In the genomic region with DNA sequence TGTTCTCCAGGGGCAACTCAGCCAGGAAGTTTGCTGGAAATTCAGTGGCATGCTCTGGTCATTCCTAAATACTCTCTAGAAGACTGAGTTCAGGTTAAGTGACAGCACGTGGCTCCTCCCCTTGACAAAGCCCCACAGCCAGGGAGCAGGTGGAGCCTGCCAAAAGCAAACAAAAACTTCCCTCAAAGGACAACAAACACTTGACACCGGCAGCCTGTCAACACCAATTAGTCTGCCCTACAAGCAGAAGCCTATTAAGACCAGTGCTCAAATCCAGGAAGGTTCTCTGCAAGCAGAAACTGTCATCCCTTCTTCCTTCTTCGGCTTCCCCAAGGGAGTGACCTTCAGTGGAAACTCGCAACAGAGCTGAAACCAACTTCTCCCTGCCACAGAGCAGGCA, we compare ENCODE assay signal across 11 cellular contexts. TPM values are rescaled to one million over a fixed set of nuclear protein-coding genes. Genes with fewer than 3 reads are reported as not detected.
DNase-seq lines count a peak whose midpoint lies in the region; ATAC-seq and TF ChIP-seq lines count a peak whose summit lies in the region.
"Had no signal": no experiment of that assay in that cellular context is flagged by ENCODE, and none has a peak within 500 bp of the region (broad histone marks: within the 10 kb centered on the region; RNA-seq: fewer than 3 reads in every experiment).

No MANE protein-coding gene starts in this region.

- no peak for ATAC-seq in effector memory CD8-positive, alpha-beta T cell (replicated peaks)

- H3K36me3 ChIP-seq in hepatocyte (replicated peaks; ENCODE audit: insufficient read depth, low read depth) (no peaks in the 10 kb centered on the region), breast epithelium (no peaks in the 10 kb centered on the region)

- H3K4me1 Mint-ChIP-seq in effector memory CD8-positive, alpha-beta T cell (ENCODE audit: low read depth in 2 of 2), result peaks cover 0 to 8% of the 10 kb centered on the region in 2 donors

- H4K20me1 ChIP-seq in hepatocyte (ENCODE audit: insufficient read depth, poor library complexity, severe bottlenecking), result peaks cover 31% of the 10 kb centered on the region

- H2AFZ ChIP-seq in hepatocyte, result no peak overlapping the region

- H3K27ac ChIP-seq in C4-2B, result peak overlapping the region; percentile 11; the same call in 1 of the 2 replicates
- H3K27ac ChIP-seq in hepatocyte, result no peak overlapping the region
- no peak overlapping the region for H3K27ac ChIP-seq in breast epithelium

- H3K27me3 ChIP-seq in hepatocyte (peaks cover 10% of the 10 kb centered on the region), breast epithelium (no peaks in the 10 kb centered on the region)

- no peak overlapping the region for H3K27ac Mint-ChIP-seq in effector memory CD8-positive, alpha-beta T cell

- H3K4me1 ChIP-seq in hepatocyte (ENCODE audit: insufficient read depth), result peaks cover 12% of the 10 kb centered on the region
- H3K4me1 ChIP-seq in breast epithelium, result no peaks in the 10 kb centered on the region

- H3K79me2 ChIP-seq in hepatocyte, result peaks cover 27% of the 10 kb centered on the region

- WGBS in hepatocyte (ENCODE audit: low lambda C conversion rate, missing lambda C conversion rate), result 27% methylated on average over 4 of the region's 4 CpGs

- no peak overlapping the region for H3K4me3 ChIP-seq in hepatocyte
- no peak overlapping the region for H3K4me3 ChIP-seq in breast epithelium

- peaks cover 0 to 6% of the 10 kb centered on the region in 2 donors for H3K9me3 Mint-ChIP-seq in effector memory CD8-positive, alpha-beta T cell

- peaks cover 9 to 57% of the 10 kb centered on the region in 2 donors for H3K27me3 Mint-ChIP-seq in effector memory CD8-positive, alpha-beta T cell

- H3K4me3 Mint-ChIP-seq in effector memory CD8-positive, alpha-beta T cell, result no peak overlapping the region

- TF ChIP-seq CTCF in C4-2B (conservative IDR thresholded peaks at IDR 0.05) (no peak), hepatocyte (IDR thresholded peaks at IDR 0.05; ENCODE audit: poor library complexity) (no peak), breast epithelium (IDR thresholded peaks at IDR 0.05) (no peak)

- no peak for TF ChIP-seq POLR2A in breast epithelium (IDR thresholded peaks at IDR 0.05)

- H3K4me2 ChIP-seq in hepatocyte, result peak overlapping the region; percentile 17

- H3K36me3 Mint-ChIP-seq in effector memory CD8-positive, alpha-beta T cell (ENCODE audit: insufficient read depth), result no peaks in the 10 kb centered on the region
- H3K36me3 Mint-ChIP-seq: naive B cell had no signal

- H3K9me3 ChIP-seq in hepatocyte (ENCODE audit: low read depth) (no peaks in the 10 kb centered on the region), breast epithelium (no peaks in the 10 kb centered on the region)

- DNase-seq in NCI-H1105 treated with DMSO at 0.1 percent for 48 hours (lab: John Stamatoyannopoulos, UW), result peak; percentile 89
- DNase-seq in NCI-H82 (lab: John Stamatoyannopoulos, UW), result peak; percentile 94
- DNase-seq in hepatocyte (ENCODE audit: low spot score), result peak; percentile 15
- no peak for DNase-seq in effector memory CD8-positive, alpha-beta T cell
- DNase-seq in stimulated activated CD4-positive, alpha-beta T cell treated with anti-CD3 and anti-CD28 coated beads, Interleukin-12 subunit alpha, Interleukin-12 subunit beta, amount 100 ng/mL, for 4 hours, result no peak
- DNase-seq in cerebellar cortex (ENCODE audit: low spot score), result no peak
- no peak for DNase-seq in breast epithelium (ENCODE audit: low spot score in 2 of 2)
- DNase-seq: foreskin fibroblast; naive B cell; stimulated activated CD4-positive, alpha-beta T cell treated with anti-CD3 and anti-CD28 coated beads, Interleukin-4, amount 100 ng/mL, for 4 hours had no signal

- no peaks in the 10 kb centered on the region for H3K9me2 ChIP-seq in hepatocyte (replicated peaks; ENCODE audit: insufficient read depth)

- intact Hi-C loops in breast epithelium (cut with DNase I; ENCODE audit: low total_unique reads), result no loop called here

RNA-seq across cellular contexts. Expression of a gene that starts 5.0 kb away (rescaled TPM):
- total RNA-seq in hepatocyte (6.9 and 10.0 TPM in 2 replicates), breast epithelium (1 to 10 TPM in 2 of 3 donors, under 1 TPM in 1; 0.98 to 2.3 (median 2.2) TPM)
- polyA plus RNA-seq in hepatocyte, result 2.6 and 4.8 TPM in 2 replicates

Comparison
In these comparisons a context has a peak if more than half of its experiments do, and no peak if none do; other contexts are left out.
1. DNase-seq: peak in NCI-H1105 treated with DMSO at 0.1 percent for 48 hours (single experiment), NCI-H82 (single experiment) and hepatocyte (single experiment); none in effector memory CD8-positive, alpha-beta T cell (0 of 3), stimulated activated CD4-positive, alpha-beta T cell treated with anti-CD3 and anti-CD28 coated beads, Interleukin-12 subunit alpha, Interleukin-12 subunit beta, amount 100 ng/mL, for 4 hours (single experiment), cerebellar cortex (single experiment) and breast epithelium (0 of 2).